ENCODE assay signal across 16 cellular contexts in genomic region chr16:15963307-15963910, GRCh38. TPM values are rescaled to one million over a fixed set of nuclear protein-coding genes. Genes with fewer than 3 reads are reported as not detected.
A peak's percentile ranks its signal among the peaks of the same experiment; 100 is the strongest.
DNase-seq lines count a peak whose midpoint lies in the region; ATAC-seq and TF ChIP-seq lines count a peak whose summit lies in the region.
"Had no signal": no experiment of that assay in that cellular context is flagged by ENCODE, and none has a peak within 500 bp of the region (broad histone marks: within the 10 kb centered on the region; RNA-seq: fewer than 3 reads in every experiment).

No MANE protein-coding gene starts in this region.

- H4K20me1 ChIP-seq in H9 (ENCODE audit: control insufficient read depth, insufficient read depth, insufficient read length) = no peaks in the 10 kb centered on the region

- H3K23me2 ChIP-seq in H9 (ENCODE audit: insufficient read length, low read depth, low read length, poor library complexity, severe bottlenecking) = no peaks in the 10 kb centered on the region

- peaks cover 51% of the 10 kb centered on the region for H3K4me1 Mint-ChIP-seq in T-helper 1 cell treated with Interleukin-12 subunit alpha and Interleukin-12 subunit beta and Interleukin-4 antibody, amounts not matched to agents 30 μg/mL and 1 μg/mL, for 36 hours (ENCODE audit: low read depth)
- H3K4me1 Mint-ChIP-seq in H9 = peaks cover 55 to 59% of the 10 kb centered on the region in 2 experiments
- H3K4me1 Mint-ChIP-seq in activated T-helper 17 cell treated with anti-CD3 and anti-CD28 coated beads, Interleukin-2, amount 50 U/mL, for 72 hours = peaks cover 50% of the 10 kb centered on the region
- peaks cover 36% of the 10 kb centered on the region for H3K4me1 Mint-ChIP-seq in memory B cell

- peaks cover 9% of the 10 kb centered on the region for H3K79me1 ChIP-seq in H9 (ENCODE audit: insufficient read depth, low read depth, low read length, poor library complexity, severe bottlenecking)

- no peak overlapping the region for H3K9ac ChIP-seq in H9 (ENCODE audit: extremely low read depth, insufficient read length, low read length)

- H4K5ac ChIP-seq in H9 (ENCODE audit: insufficient read length, low read depth, low read length) = no peak overlapping the region

- H3K23ac ChIP-seq in H9 (ENCODE audit: insufficient read length, low read depth, low read length) = no peak overlapping the region

- no peak overlapping the region for H4K91ac ChIP-seq in H9 (ENCODE audit: insufficient read length, low read depth, low read length)

- H3K4ac ChIP-seq in H9 (ENCODE audit: low read depth, low read length) = no peak overlapping the region

- H2BK20ac ChIP-seq in H9 (ENCODE audit: low read depth, low read length, poor library complexity, severe bottlenecking) = no peak overlapping the region

- peak overlapping the region; percentile 63 for H3K4me3 Mint-ChIP-seq in T-helper 1 cell treated with Interleukin-12 subunit alpha and Interleukin-12 subunit beta and Interleukin-4 antibody, amounts not matched to agents 30 μg/mL and 1 μg/mL, for 36 hours
- H3K4me3 Mint-ChIP-seq in H9 (no peak overlapping the region; a peak in 1 of 5 replicates), memory B cell (no peak overlapping the region)
- H3K4me3 Mint-ChIP-seq in activated T-helper 17 cell treated with anti-CD3 and anti-CD28 coated beads, Interleukin-2, amount 50 U/mL, for 72 hours = peak overlapping the region; percentile 85
- H3K4me3 Mint-ChIP-seq: neural crest cell had no signal

- H2BK5ac ChIP-seq in H9 (ENCODE audit: insufficient read length, low read length) = no peak overlapping the region

- H3K27ac Mint-ChIP-seq in T-helper 1 cell treated with Interleukin-12 subunit alpha and Interleukin-12 subunit beta and Interleukin-4 antibody, amounts not matched to agents 30 μg/mL and 1 μg/mL, for 36 hours = peak overlapping the region; percentile 100
- H3K27ac Mint-ChIP-seq in H9 (peak overlapping the region in 2 of 3 experiments; percentile 44 to 48; a peak in 2 of 7 replicates), memory B cell (peak overlapping the region; percentile 96)
- peak overlapping the region; percentile 95 for H3K27ac Mint-ChIP-seq in activated T-helper 17 cell treated with anti-CD3 and anti-CD28 coated beads, Interleukin-2, amount 50 U/mL, for 72 hours

- peaks cover 24% of the 10 kb centered on the region for H3K9me3 Mint-ChIP-seq in T-helper 1 cell treated with Interleukin-12 subunit alpha and Interleukin-12 subunit beta and Interleukin-4 antibody, amounts not matched to agents 30 μg/mL and 1 μg/mL, for 36 hours
- H3K9me3 Mint-ChIP-seq in H9 (peaks cover 15 to 23% of the 10 kb centered on the region in 2 experiments), memory B cell (peaks cover 9% of the 10 kb centered on the region)
- H3K9me3 Mint-ChIP-seq in activated T-helper 17 cell treated with anti-CD3 and anti-CD28 coated beads, Interleukin-2, amount 50 U/mL, for 72 hours = peaks cover 7% of the 10 kb centered on the region

- H3K27me3 ChIP-seq in H9 (ENCODE audit: insufficient read depth, low read length) = no peaks in the 10 kb centered on the region
- H3K27me3 ChIP-seq: cardiac muscle cell, SJCRH30, suprapubic skin had no signal

- no peak for DNase-seq in T-helper 1 cell
- no peak for DNase-seq in H9
- DNase-seq in memory B cell (ENCODE audit: low spot score in 2 of 2) = no peak
- no peak for DNase-seq in stimulated activated CD4-positive, alpha-beta T cell treated with anti-CD3 and anti-CD28 coated beads, Interleukin-2, amount 100 ng/mL, for 24 hours
- no peak for DNase-seq in ACHN
- DNase-seq: mammary epithelial cell, NCI-H446 treated with DMSO at 0.1 percent for 48 hours, SJCRH30 had no signal

- no peak overlapping the region for H2BK12ac ChIP-seq in H9 (ENCODE audit: insufficient read length, low read depth, low read length)

- peaks cover 53% of the 10 kb centered on the region for H3K36me3 Mint-ChIP-seq in T-helper 1 cell treated with Interleukin-12 subunit alpha and Interleukin-12 subunit beta and Interleukin-4 antibody, amounts not matched to agents 30 μg/mL and 1 μg/mL, for 36 hours (ENCODE audit: low read depth)
- H3K36me3 Mint-ChIP-seq in H9 (ENCODE audit: insufficient read depth in 1 of 3, low read depth in 3 of 3) = peaks cover 18 to 35% (median 33%) of the 10 kb centered on the region in 3 experiments
- peaks cover 58% of the 10 kb centered on the region for H3K36me3 Mint-ChIP-seq in activated T-helper 17 cell treated with anti-CD3 and anti-CD28 coated beads, Interleukin-2, amount 50 U/mL, for 72 hours (ENCODE audit: low read depth)
- peaks cover 15% of the 10 kb centered on the region for H3K36me3 Mint-ChIP-seq in memory B cell

- WGBS in H9 (ENCODE audit: extremely low coverage, insufficient read length, low lambda C conversion rate) = no CpG with 5 or more reads among the region's 5 CpGs

- H2AFZ ChIP-seq in H9 (ENCODE audit: low read length) = no peak overlapping the region

- peaks cover 7% of the 10 kb centered on the region; the same call in 1 of the 2 replicates for H3K4me1 ChIP-seq in H9 (ENCODE audit: insufficient read depth, low read length)

- no peak overlapping the region for H3K14ac ChIP-seq in H9 (ENCODE audit: insufficient read depth, low read length)

- H2BK120ac ChIP-seq in H9 (ENCODE audit: low read depth, low read length, poor library complexity, severe bottlenecking) = no peak overlapping the region

- no peak overlapping the region for H2BK15ac ChIP-seq in H9 (ENCODE audit: low read depth, low read length)

- H3K18ac ChIP-seq in H9 (ENCODE audit: insufficient read length, low read depth, low read length) = no peak overlapping the region

- no peak overlapping the region for H4K8ac ChIP-seq in H9 (replicated peaks; ENCODE audit: insufficient read length, low read depth, low read length)

- H3K27ac ChIP-seq in H9 (ENCODE audit: insufficient read length, low read depth, low read length) = no peak overlapping the region
- H3K27ac ChIP-seq: 22Rv1, cardiac muscle cell, SJCRH30, suprapubic skin had no signal

- H3K9me3 ChIP-seq in H9 (ENCODE audit: control insufficient read depth, low read depth, low read length) = no peaks in the 10 kb centered on the region
- H3K9me3 ChIP-seq: SJCRH30, suprapubic skin had no signal

- TF ChIP-seq CTCF in H9 (conservative IDR thresholded peaks at IDR 0.05) = no peak

- in situ Hi-C loops in ACHN (cut with HindIII; ENCODE audit: low pct_ligation_motif_present, low pct_unique_long_range_greater_than_20kb, low sequenced_read_pairs) = no loop called here

- H2AK5ac ChIP-seq in H9 (ENCODE audit: insufficient read length, low read length) = no peak overlapping the region

- no peak for ATAC-seq in activated T-helper 17 cell treated with anti-CD3 and anti-CD28 coated beads, Interleukin-2, amount 50 U/mL, for 72 hours (replicated peaks)
- ATAC-seq in memory B cell (ENCODE audit: low read depth) (no peak), GM18870 (IDR thresholded peaks at IDR 0.05; ENCODE audit: unreplicated experiment) (no peak)
- ATAC-seq: activated naive CD4-positive, alpha-beta T cell treated with anti-CD3 and anti-CD28 coated beads, Interleukin-2, amount 50 U/mL, for 72 hours had no signal

- H3T11ph ChIP-seq in H9 (ENCODE audit: low read length) = no peak overlapping the region

- no peak overlapping the region for H3K4me2 ChIP-seq in H9 (ENCODE audit: insufficient read depth, insufficient read length, low read length)

- H3K56ac ChIP-seq in H9 (ENCODE audit: insufficient read length, low read depth, low read length) = no peak overlapping the region

- H3K27me3 Mint-ChIP-seq in T-helper 1 cell treated with Interleukin-12 subunit alpha and Interleukin-12 subunit beta and Interleukin-4 antibody, amounts not matched to agents 30 μg/mL and 1 μg/mL, for 36 hours (ENCODE audit: low read depth) = no peaks in the 10 kb centered on the region
- peaks cover 3% of the 10 kb centered on the region; the same call in 1 of the 2 replicates for H3K27me3 Mint-ChIP-seq in H9 (ENCODE audit: low read depth)
- H3K27me3 Mint-ChIP-seq in activated T-helper 17 cell treated with anti-CD3 and anti-CD28 coated beads, Interleukin-2, amount 50 U/mL, for 72 hours = no peaks in the 10 kb centered on the region
- H3K27me3 Mint-ChIP-seq in memory B cell = no peaks in the 10 kb centered on the region

- peaks cover 23% of the 10 kb centered on the region; the same call in 1 of the 2 replicates for H3K79me2 ChIP-seq in H9 (ENCODE audit: insufficient read depth, low read length)

RNA-seq across cellular contexts. Expression of gene ABCC1, which starts 14.0 kb away (rescaled TPM):
- total RNA-seq in H9 (2021) = 51.7 and 56.4 TPM in 2 replicates
- 10 to 100 TPM; 78.0 to 84.0 TPM for total RNA-seq in activated T-helper 17 cell treated with anti-CD3 and anti-CD28 coated beads, Interleukin-2, amount 50 U/mL, for 72 hours

Comparison
In these comparisons a context has a peak if more than half of its experiments do, and no peak if none do; other contexts are left out.
1. H3K27ac Mint-ChIP-seq: peak in every context shown above with its lines; median percentile 100 in T-helper 1 cell treated with Interleukin-12 subunit alpha and Interleukin-12 subunit beta and Interleukin-4 antibody, amounts not matched to agents 30 μg/mL and 1 μg/mL, for 36 hours; 96 in memory B cell; 95 in activated T-helper 17 cell treated with anti-CD3 and anti-CD28 coated beads, Interleukin-2, amount 50 U/mL, for 72 hours; 46 in H9.
2. H3K4me3 Mint-ChIP-seq: peak in T-helper 1 cell treated with Interleukin-12 subunit alpha and Interleukin-12 subunit beta and Interleukin-4 antibody, amounts not matched to agents 30 μg/mL and 1 μg/mL, for 36 hours (single experiment) and activated T-helper 17 cell treated with anti-CD3 and anti-CD28 coated beads, Interleukin-2, amount 50 U/mL, for 72 hours (single experiment); none in H9 (0 of 2) and memory B cell (single experiment).